Comparison of ENCODE assay signal across 25 cellular contexts in genomic region chr7:2050511-2050866, GRCh38.
"Had no signal": no experiment of that assay in that cellular context is flagged by ENCODE, and none has a peak within 500 bp of the region (broad histone marks: within the 10 kb centered on the region; RNA-seq: fewer than 3 reads in every experiment).

No MANE protein-coding gene starts in this region.

- DNase-seq: activated CD4-positive, alpha-beta T cell treated with anti-CD3 and anti-CD28 coated beads, Interleukin-2, amount 50 U/mL, for 1 hour; activated naive CD4-positive, alpha-beta T cell; activated T-cell treated with anti-CD3 and anti-CD28 coated beads, Interleukin-2, amount 50 U/mL, for 48 hours; amniotic stem cell; brain microvascular endothelial cell; cortex of kidney; hippocampal formation; lower lobe of right lung; mesenchymal stem cell; nephron progenitor cell; retina; stimulated activated CD4-positive, alpha-beta T cell treated with anti-CD3 and anti-CD28 coated beads, Interleukin-15, amount 100 ng/mL, for 24 hours; stimulated activated CD4-positive, alpha-beta T cell treated with anti-CD3 and anti-CD28 coated beads, Interleukin-2, amount 100 ng/mL, for 24 hours; stimulated activated naive CD4-positive, alpha-beta T cell treated with Interleukin-2 at 50 U/mL for 16 hours; T-helper 17 cell; T1000 had no signal

- H3K4me3 Mint-ChIP-seq: activated CD8-positive, alpha-beta T cell treated with anti-CD3 and anti-CD28 coated beads for 36 hours; activated naive CD8-positive, alpha-beta T cell treated with anti-CD3 and anti-CD28 coated beads for 36 hours; nephron progenitor cell; T-helper 17 cell had no signal

- H3K4me3 ChIP-seq: gastroesophageal sphincter, lower lobe of right lung, pancreas, prostate gland, smooth muscle cell, tibial nerve had no signal

- H3K27me3 Mint-ChIP-seq: activated CD8-positive, alpha-beta T cell treated with anti-CD3 and anti-CD28 coated beads for 36 hours; activated naive CD8-positive, alpha-beta T cell treated with anti-CD3 and anti-CD28 coated beads for 36 hours; T-helper 17 cell had no signal

- ATAC-seq: gastroesophageal sphincter, lower lobe of right lung, pancreas, T-helper 17 cell had no signal

- H3K36me3 Mint-ChIP-seq: activated naive CD8-positive, alpha-beta T cell treated with anti-CD3 and anti-CD28 coated beads for 36 hours had no signal

- H3K27ac ChIP-seq: brain microvascular endothelial cell, gastroesophageal sphincter, lower lobe of right lung, pancreas, prostate gland, tibial nerve had no signal

- H3K36me3 ChIP-seq: brain microvascular endothelial cell, pancreas, prostate gland had no signal

- FAIRE-seq: astrocyte, endothelial cell of umbilical vein, pancreas had no signal

- H3K4me1 ChIP-seq: gastroesophageal sphincter, lower lobe of right lung, pancreas, prostate gland, tibial nerve had no signal

- H3K27ac Mint-ChIP-seq: activated CD8-positive, alpha-beta T cell treated with anti-CD3 and anti-CD28 coated beads for 36 hours; activated naive CD8-positive, alpha-beta T cell treated with anti-CD3 and anti-CD28 coated beads for 36 hours; T-helper 17 cell had no signal

- H3K27me3 ChIP-seq: brain microvascular endothelial cell, gastroesophageal sphincter, pancreas, tibial nerve had no signal

- H3K9me3 Mint-ChIP-seq: activated CD8-positive, alpha-beta T cell treated with anti-CD3 and anti-CD28 coated beads for 36 hours; activated naive CD8-positive, alpha-beta T cell treated with anti-CD3 and anti-CD28 coated beads for 36 hours; nephron progenitor cell had no signal

- H3K9me3 ChIP-seq: gastroesophageal sphincter, lower lobe of right lung, pancreas, prostate gland, tibial nerve had no signal
